ENCODE assay signal across 8 cellular contexts in genomic region chr9:32552172-32552872, GRCh38. TPM values are rescaled to one million over a fixed set of nuclear protein-coding genes. Genes with fewer than 3 reads are reported as not detected.
A peak's percentile ranks its signal among the peaks of the same experiment; 100 is the strongest.
DNase-seq lines count a peak whose midpoint lies in the region; ATAC-seq and TF ChIP-seq lines count a peak whose summit lies in the region.

Gene SMIM27, plus strand, starts transcription at chr9:32552327. Its CDS starts 108 bp downstream, at chr9:32552435.
Gene TOPORS, minus strand, starts transcription at chr9:32552586. Its CDS starts 150 bp downstream, at chr9:32552436.

- peaks cover 0 to 7% of the 10 kb centered on the region in 2 donors for H3K4me1 ChIP-seq in breast epithelium

- H3K27ac ChIP-seq in WERI-Rb-1 (peak within 1 kb of the TSS; percentile 97), breast epithelium (peak within 1 kb of the TSS; percentile 96 to 97)

- intact Hi-C loops in breast epithelium (cut with DNase I; ENCODE audit: low total_unique reads), result loop anchor here (10.0 kb wide), 1 partner anchor 168 kb away; the partner anchor contains the start of gene ACO1

- no peak for TF ChIP-seq CTCF in WERI-Rb-1 (IDR thresholded peaks at IDR 0.05; ENCODE audit: low read depth, low read length)
- TF ChIP-seq CTCF in breast epithelium (IDR thresholded peaks at IDR 0.05), result peak in 1 of 3 donors; percentile 7

- in situ Hi-C loops in GM18951 (cut with MboI; ENCODE audit: low sequenced_read_pairs, unreplicated experiment), result no loop called here

- ATAC-seq in HG03175 (IDR thresholded peaks at IDR 0.05; ENCODE audit: unreplicated experiment), result peak; percentile 77

- peak; percentile 90 for TF ChIP-seq POLR2A in GM18951 (IDR thresholded peaks at IDR 0.05; ENCODE audit: extremely low read depth, insufficient read depth, insufficient read length)
- TF ChIP-seq POLR2A in breast epithelium (IDR thresholded peaks at IDR 0.05), result peak; percentile 62

- H3K9me3 ChIP-seq in WERI-Rb-1 (ENCODE audit: severe bottlenecking) (no peaks in the 10 kb centered on the region), breast epithelium (no peaks in the 10 kb centered on the region)

- H3K27me3 ChIP-seq in WERI-Rb-1 (ENCODE audit: insufficient read depth, low read depth, severe bottlenecking) (no peaks in the 10 kb centered on the region), breast epithelium (no peaks in the 10 kb centered on the region)

- DNase-seq in AG08396 (ENCODE audit: low spot score) (peak; percentile 93), NCI-H2227 treated with DMSO at 0.1 percent for 48 hours (lab: John Stamatoyannopoulos, UW) (peak; percentile 90), WERI-Rb-1 (peak; percentile 90), breast epithelium (ENCODE audit: low spot score in 2 of 2) (peak; percentile 86), iPS-NIHi7 (ENCODE audit: extremely low spot score) (peak; percentile 83), smooth muscle cell of the brain vasculature (ENCODE audit: low read depth, low spot score) (peak; percentile 80)

- H3K4me3 ChIP-seq in WERI-Rb-1 (ENCODE audit: low read depth, low read length) (peak within 1 kb of the TSS; percentile 75), breast epithelium (peak within 1 kb of the TSS; percentile 69 to 84 (median 76))

- H3K36me3 ChIP-seq in WERI-Rb-1, result peaks cover 18% of the 10 kb centered on the region
- no peaks in the 10 kb centered on the region for H3K36me3 ChIP-seq in breast epithelium

RNA-seq across cellular contexts. Expression of gene SMIM27, which starts in this region (rescaled TPM):
- 1 to 10 TPM; 5.6 to 8.6 (median 5.6) TPM for total RNA-seq in breast epithelium

RNA-seq across cellular contexts. Expression of gene TOPORS, which starts in this region (rescaled TPM):
- total RNA-seq in breast epithelium, result 10 to 100 TPM; 20.2 to 35.6 (median 26.5) TPM

Comparison
In these comparisons a context has a peak if more than half of its experiments do, and no peak if none do; other contexts are left out.
1. Peak in every context shown above with its lines: DNase-seq, ATAC-seq, H3K4me3 ChIP-seq and H3K27ac ChIP-seq.